Comparison of ENCODE assay signal across 8 cellular contexts in genomic region chr9:100099722-100100042, GRCh38. TPM values are rescaled to one million over a fixed set of nuclear protein-coding genes. Genes with fewer than 3 reads are reported as not detected.
DNase-seq lines count a peak whose midpoint lies in the region; ATAC-seq lines count a peak whose summit lies in the region.

No MANE protein-coding gene starts in this region.

- WGBS in iPS DF 6.9 (ENCODE audit: insufficient coverage, insufficient read length), result no CpG with 5 or more reads among the region's 10 CpGs

- peak; percentile 5 for DNase-seq in stimulated activated CD4-positive, alpha-beta T cell treated with anti-CD3 and anti-CD28 coated beads, Interleukin-12 subunit alpha, Interleukin-12 subunit beta, amount 100 ng/mL, for 4 hours
- DNase-seq in stimulated activated CD4-positive, alpha-beta T cell treated with anti-CD3 and anti-CD28 coated beads, Interleukin-4, amount 100 ng/mL, for 4 hours, result no peak
- DNase-seq in Kasumi-1 (lab: John Stamatoyannopoulos, UW) (peak; percentile 43 to 65), iPS DF 6.9 (ENCODE audit: low read depth, low spot score) (no peak), KG1 (lab: John Stamatoyannopoulos, UW) (no peak)
- peak; percentile 8 for DNase-seq in activated naive CD8-positive, alpha-beta T cell treated with anti-CD3 and anti-CD28 coated beads for 36 hours

- no peak for ATAC-seq in HG03139 (IDR thresholded peaks at IDR 0.05; ENCODE audit: unreplicated experiment)

- H3K36me3 ChIP-seq in iPS DF 6.9 (ENCODE audit: control insufficient read depth, insufficient read depth, low read length), result no peaks in the 10 kb centered on the region
- H3K36me3 ChIP-seq in skeletal muscle tissue (ENCODE audit: control insufficient read depth in 3 of 3, insufficient read depth in 3 of 3, low read length in 3 of 3), result peaks cover 8 to 12% (median 9%) of the 10 kb centered on the region in 3 donors

- H3K36me3 Mint-ChIP-seq in activated naive CD8-positive, alpha-beta T cell treated with anti-CD3 and anti-CD28 coated beads for 36 hours, result peaks cover 6% of the 10 kb centered on the region

- peak overlapping the region; percentile 94 for H3K27ac Mint-ChIP-seq in activated naive CD8-positive, alpha-beta T cell treated with anti-CD3 and anti-CD28 coated beads for 36 hours

- H3K4me1 Mint-ChIP-seq in activated naive CD8-positive, alpha-beta T cell treated with anti-CD3 and anti-CD28 coated beads for 36 hours, result peaks cover 25% of the 10 kb centered on the region

- H3K9me3 Mint-ChIP-seq in activated naive CD8-positive, alpha-beta T cell treated with anti-CD3 and anti-CD28 coated beads for 36 hours, result no peaks in the 10 kb centered on the region

- H3K4me3 ChIP-seq in iPS DF 6.9 (ENCODE audit: low read length) (peak overlapping the region; percentile 77; the same call in 1 of the 2 replicates), skeletal muscle tissue (ENCODE audit: low read length in 3 of 3) (peak overlapping the region; percentile 89 to 99 (median 99))

- H3K27me3 Mint-ChIP-seq in activated naive CD8-positive, alpha-beta T cell treated with anti-CD3 and anti-CD28 coated beads for 36 hours, result no peaks in the 10 kb centered on the region

- H3K4me1 ChIP-seq in iPS DF 6.9 (ENCODE audit: control insufficient read depth, insufficient read depth, low read length) (no peaks in the 10 kb centered on the region), skeletal muscle tissue (ENCODE audit: control insufficient read depth in 3 of 3, insufficient read depth in 3 of 3, low read length in 3 of 3) (peaks cover 9 to 24% (median 19%) of the 10 kb centered on the region in 3 donors)

- H3K9me3 ChIP-seq in iPS DF 6.9 (ENCODE audit: control insufficient read depth, insufficient read depth, low read length) (no peaks in the 10 kb centered on the region), skeletal muscle tissue (ENCODE audit: control insufficient read depth in 3 of 3, low read length in 3 of 3) (no peaks in the 10 kb centered on the region)

- H3K9ac ChIP-seq in skeletal muscle tissue (ENCODE audit: low read depth in 1 of 3, low read length in 3 of 3), result peak overlapping the region; percentile 83 to 99 (median 95)

- peak overlapping the region; percentile 99 for H3K4me3 Mint-ChIP-seq in activated naive CD8-positive, alpha-beta T cell treated with anti-CD3 and anti-CD28 coated beads for 36 hours

- H3K27ac ChIP-seq in iPS DF 6.9 (ENCODE audit: low read length) (no peak overlapping the region), skeletal muscle tissue (ENCODE audit: low read depth, low read length) (peak overlapping the region; percentile 69)

- H3K27me3 ChIP-seq in iPS DF 6.9 (ENCODE audit: control insufficient read depth, insufficient read depth, low read length) (no peaks in the 10 kb centered on the region), skeletal muscle tissue (ENCODE audit: control insufficient read depth in 3 of 3, insufficient read depth in 3 of 3, low read length in 3 of 3) (no peaks in the 10 kb centered on the region)

RNA-seq across cellular contexts. Expression of gene INVS, which starts 0.6 kb away (rescaled TPM):
- 10 to 100 TPM; 16.4 to 16.8 TPM for total RNA-seq in activated naive CD8-positive, alpha-beta T cell treated with anti-CD3 and anti-CD28 coated beads for 36 hours
- total RNA-seq in skeletal muscle tissue, result 24.0 TPM

RNA-seq across cellular contexts. Expression of gene ERP44, which starts 0.9 kb away (rescaled TPM):
- 10 to 100 TPM; 11.4 to 11.6 TPM for total RNA-seq in activated naive CD8-positive, alpha-beta T cell treated with anti-CD3 and anti-CD28 coated beads for 36 hours
- total RNA-seq in skeletal muscle tissue, result 9.4 TPM

Comparison
In these comparisons a context has a peak if more than half of its experiments do, and no peak if none do; other contexts are left out.
1. DNase-seq: peak in stimulated activated CD4-positive, alpha-beta T cell treated with anti-CD3 and anti-CD28 coated beads, Interleukin-12 subunit alpha, Interleukin-12 subunit beta, amount 100 ng/mL, for 4 hours (single experiment), Kasumi-1 (2 of 2) and activated naive CD8-positive, alpha-beta T cell treated with anti-CD3 and anti-CD28 coated beads for 36 hours (single experiment); none in stimulated activated CD4-positive, alpha-beta T cell treated with anti-CD3 and anti-CD28 coated beads, Interleukin-4, amount 100 ng/mL, for 4 hours (0 of 2), iPS DF 6.9 (single experiment) and KG1 (single experiment).